In the genomic region with DNA sequence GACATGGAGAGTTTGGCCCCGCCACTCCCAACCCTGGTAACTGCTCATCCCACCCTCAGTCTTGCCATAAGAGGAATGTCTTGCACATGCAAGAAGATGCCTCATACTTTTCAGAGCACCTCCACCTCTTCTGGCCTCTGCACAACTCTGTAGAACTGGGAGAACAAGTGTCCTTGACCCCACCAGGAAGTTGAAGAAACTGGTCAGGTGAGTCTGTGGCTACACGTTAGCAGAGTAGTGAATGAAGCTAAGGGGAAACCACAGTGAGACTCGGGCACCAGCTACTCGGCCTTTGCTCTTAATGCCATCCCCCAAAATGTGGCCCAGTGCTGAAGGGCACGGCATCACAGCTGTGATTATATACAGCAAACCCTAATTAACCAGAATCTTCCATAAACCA, we compare ENCODE assay signal across 21 cellular contexts.
A peak's percentile ranks its signal among the peaks of the same experiment; 100 is the strongest.
DNase-seq lines count a peak whose midpoint lies in the region; ATAC-seq and TF ChIP-seq lines count a peak whose summit lies in the region.
"Had no signal": no experiment of that assay in that cellular context is flagged by ENCODE, and none has a peak within 500 bp of the region (broad histone marks: within the 10 kb centered on the region; RNA-seq: fewer than 3 reads in every experiment).

No MANE protein-coding gene starts in this region.

- H3K9me3 ChIP-seq in PC-9 (ENCODE audit: insufficient read depth, low read depth) (no peaks in the 10 kb centered on the region), stomach (no peaks in the 10 kb centered on the region)
- H3K9me3 ChIP-seq: ascending aorta, BLaER1, gastrocnemius medialis, left ventricle myocardium inferior, SJCRH30, testis had no signal

- POLR2A ChIA-PET in activated CD4-positive, alpha-beta T cell treated with anti-CD3 and anti-CD28 coated beads, Interleukin-2, amount 10 ng/mL, durations not matched to agents 7 days and 5 days (lab: Charles Lee) = no interaction called here
- POLR2A ChIA-PET in PC-9 (lab: Charles Lee; ENCODE audit: unreplicated experiment) = no interaction called here

- H3K27me3 ChIP-seq in PC-9 (ENCODE audit: insufficient read depth, low read depth) (no peaks in the 10 kb centered on the region), stomach (no peaks in the 10 kb centered on the region)
- H3K27me3 ChIP-seq: ascending aorta, BLaER1, gastrocnemius medialis, SJCRH30, testis had no signal

- H3K27ac ChIP-seq in PC-9 (no peak overlapping the region), stomach (peak overlapping the region in 1 of 5 donors; percentile 50)
- H3K27ac ChIP-seq: BLaER1, gastrocnemius medialis, left ventricle myocardium inferior, parathyroid adenoma, SJCRH30, testis had no signal

- H3F3A ChIP-seq in PC-9 (ENCODE audit: insufficient read depth, low read depth) = no peaks in the 10 kb centered on the region

- peaks cover 49% of the 10 kb centered on the region for H3K4me1 Mint-ChIP-seq in activated CD4-positive, alpha-beta T cell treated with anti-CD3 and anti-CD28 coated beads, Interleukin-2, amount 10 ng/mL, durations not matched to agents 7 days and 5 days
- H3K4me1 Mint-ChIP-seq in immature natural killer cell = peaks cover 36 to 68% of the 10 kb centered on the region in 2 donors
- H3K4me1 Mint-ChIP-seq in effector memory CD8-positive, alpha-beta T cell (ENCODE audit: low read depth in 2 of 2) = peaks cover 3 to 38% of the 10 kb centered on the region in 2 donors

- H3K9me3 Mint-ChIP-seq in activated CD4-positive, alpha-beta T cell treated with anti-CD3 and anti-CD28 coated beads, Interleukin-2, amount 10 ng/mL, durations not matched to agents 7 days and 5 days = peaks cover 2% of the 10 kb centered on the region
- H3K9me3 Mint-ChIP-seq in immature natural killer cell = no peaks in the 10 kb centered on the region
- no peaks in the 10 kb centered on the region for H3K9me3 Mint-ChIP-seq in effector memory CD8-positive, alpha-beta T cell
- H3K9me3 Mint-ChIP-seq: T-helper 2 cell treated with Interferon-gamma antibody and Interleukin-4, amounts not matched to agents 5 μg/mL and 100 μg/mL, for 36 hours had no signal

- H2AFZ ChIP-seq in PC-9 = no peak overlapping the region
- H2AFZ ChIP-seq: parathyroid adenoma had no signal

- no peaks in the 10 kb centered on the region for H3K27me3 Mint-ChIP-seq in activated CD4-positive, alpha-beta T cell treated with anti-CD3 and anti-CD28 coated beads, Interleukin-2, amount 10 ng/mL, durations not matched to agents 7 days and 5 days
- H3K27me3 Mint-ChIP-seq in immature natural killer cell (ENCODE audit: low read depth in 3 of 3) = peaks cover 0 to 2% (median 0%) of the 10 kb centered on the region in 3 donors
- no peaks in the 10 kb centered on the region for H3K27me3 Mint-ChIP-seq in effector memory CD8-positive, alpha-beta T cell

- H3K27ac Mint-ChIP-seq in activated CD4-positive, alpha-beta T cell treated with anti-CD3 and anti-CD28 coated beads, Interleukin-2, amount 10 ng/mL, durations not matched to agents 7 days and 5 days = peak overlapping the region; percentile 46
- peak overlapping the region in 5 of 6 donors; percentile 33 to 80 (median 59) for H3K27ac Mint-ChIP-seq in immature natural killer cell
- peak overlapping the region in 1 of 2 donors; percentile 8 for H3K27ac Mint-ChIP-seq in effector memory CD8-positive, alpha-beta T cell
- H3K27ac Mint-ChIP-seq: T-helper 2 cell treated with Interferon-gamma antibody and Interleukin-4, amounts not matched to agents 5 μg/mL and 100 μg/mL, for 36 hours had no signal

- no peak for ATAC-seq in effector memory CD8-positive, alpha-beta T cell (replicated peaks)
- ATAC-seq in left lobe of liver (no peak), HG02759 (IDR thresholded peaks at IDR 0.05; ENCODE audit: unreplicated experiment) (no peak)
- ATAC-seq: gastrocnemius medialis had no signal

- TF ChIP-seq EP300 in stomach (IDR thresholded peaks at IDR 0.05) = no peak

- CTCF ChIA-PET in activated CD4-positive, alpha-beta T cell treated with anti-CD3 and anti-CD28 coated beads, Interleukin-2, amount 10 ng/mL, durations not matched to agents 7 days and 5 days (lab: Charles Lee) = interaction anchor here (0.9 to 1.5 kb wide), 5 partner anchors 9 to 27 kb away, joined by 3 to 5 read pairs (median 3); no protein-coding TSS in a partner anchor
- CTCF ChIA-PET in PC-9 (lab: Charles Lee) = interaction anchor here (0.7 kb wide), 1 partner anchor 25 kb away, joined by 3 read pairs; no protein-coding TSS in a partner anchor

- TF ChIP-seq CTCF in PC-9 (conservative IDR thresholded peaks at IDR 0.05) (no peak), stomach (IDR thresholded peaks at IDR 0.05) (no peak)

- H3K4me3 Mint-ChIP-seq in activated CD4-positive, alpha-beta T cell treated with anti-CD3 and anti-CD28 coated beads, Interleukin-2, amount 10 ng/mL, durations not matched to agents 7 days and 5 days = no peak overlapping the region
- no peak overlapping the region for H3K4me3 Mint-ChIP-seq in immature natural killer cell
- H3K4me3 Mint-ChIP-seq in effector memory CD8-positive, alpha-beta T cell = no peak overlapping the region
- H3K4me3 Mint-ChIP-seq: T-helper 2 cell treated with Interferon-gamma antibody and Interleukin-4, amounts not matched to agents 5 μg/mL and 100 μg/mL, for 36 hours had no signal

- no peak for TF ChIP-seq POLR2A in stomach (IDR thresholded peaks at IDR 0.05)

- H3K4me3 ChIP-seq in PC-9 (no peak overlapping the region), stomach (no peak overlapping the region)
- H3K4me3 ChIP-seq: ascending aorta, BLaER1, gastrocnemius medialis, left ventricle myocardium inferior, SJCRH30, testis had no signal

- intact Hi-C loops in PC-9 (cut with micrococcal nuclease; ENCODE audit: unreplicated experiment) = no loop called here
- intact Hi-C loops in stomach (cut with DNase I; ENCODE audit: low total_unique reads) = no loop called here

- no peaks in the 10 kb centered on the region for H3K79me2 ChIP-seq in PC-9 (ENCODE audit: low read depth)
- H3K79me2 ChIP-seq: parathyroid adenoma had no signal

- no peaks in the 10 kb centered on the region for H4K20me1 ChIP-seq in PC-9 (ENCODE audit: insufficient read depth)

- H3K36me3 ChIP-seq in PC-9 (ENCODE audit: low read depth) (no peaks in the 10 kb centered on the region), stomach (peaks cover 0 to 10% (median 4%) of the 10 kb centered on the region in 4 donors)
- H3K36me3 ChIP-seq: ascending aorta, gastrocnemius medialis, left ventricle myocardium inferior, SJCRH30 had no signal

- no peak for DNase-seq in activated CD4-positive, alpha-beta T cell treated with anti-CD3 and anti-CD28 coated beads, Interleukin-2, amount 10 ng/mL, durations not matched to agents 7 days and 5 days
- DNase-seq in activated CD4-positive, alpha-beta T cell treated with anti-CD3 and anti-CD28 coated beads, Interleukin-2, amount 50 U/mL, for 4 hours = no peak
- peak; percentile 46 to 76 for DNase-seq in PC-9
- DNase-seq in immature natural killer cell = no peak
- peak; percentile 55 for DNase-seq in stomach
- DNase-seq in effector memory CD8-positive, alpha-beta T cell = no peak
- no peak for DNase-seq in left lobe of liver (ENCODE audit: low spot score)
- DNase-seq: activated CD4-positive, alpha-beta T cell treated with anti-CD3 and anti-CD28 coated beads for 1 hour; DND-41; gastrocnemius medialis; left ventricle myocardium inferior; NCI-H1930; SJCRH30; stimulated activated CD4-positive, alpha-beta T cell treated with anti-CD3 and anti-CD28 coated beads, Interleukin-4, amount 100 ng/mL, for 4 hours; stimulated activated CD8-positive, alpha-beta memory T cell treated with anti-CD3 and anti-CD28 coated beads, Interleukin-4, amount 100 ng/mL, for 48 hours; testis had no signal

- H3K36me3 Mint-ChIP-seq in activated CD4-positive, alpha-beta T cell treated with anti-CD3 and anti-CD28 coated beads, Interleukin-2, amount 10 ng/mL, durations not matched to agents 7 days and 5 days (ENCODE audit: low read depth) = peaks cover 73% of the 10 kb centered on the region
- H3K36me3 Mint-ChIP-seq in immature natural killer cell = peaks cover 0 to 16% (median 12%) of the 10 kb centered on the region in 3 donors
- peaks cover 4% of the 10 kb centered on the region for H3K36me3 Mint-ChIP-seq in effector memory CD8-positive, alpha-beta T cell (ENCODE audit: insufficient read depth)

- peak overlapping the region; percentile 46 for H3K4me2 ChIP-seq in PC-9
- H3K4me2 ChIP-seq: BLaER1 had no signal

- BruUV-seq in PC-9 (replicated peaks; lab: Mats Ljungman, UMichigan) = no TSS peak

- H3K9me2 ChIP-seq in PC-9 (ENCODE audit: insufficient read depth) = no peaks in the 10 kb centered on the region

- H3K4me1 ChIP-seq in PC-9 (replicated peaks; ENCODE audit: insufficient read depth) (peaks cover 14% of the 10 kb centered on the region), stomach (peaks cover 10 to 24% (median 14%) of the 10 kb centered on the region in 4 donors)
- H3K4me1 ChIP-seq: parathyroid adenoma, SJCRH30 had no signal

- WGBS in stomach, 5 donors = 42 to 68% (median 48%) methylated on average over 5 of the region's 5 CpGs

Comparison
In these comparisons a context has a peak if more than half of its experiments do, and no peak if none do; other contexts are left out.
1. DNase-seq: peak in PC-9 (2 of 2) and stomach (single experiment); none in activated CD4-positive, alpha-beta T cell treated with anti-CD3 and anti-CD28 coated beads, Interleukin-2, amount 10 ng/mL, durations not matched to agents 7 days and 5 days (single experiment), activated CD4-positive, alpha-beta T cell treated with anti-CD3 and anti-CD28 coated beads, Interleukin-2, amount 50 U/mL, for 4 hours (0 of 2), immature natural killer cell (0 of 3), effector memory CD8-positive, alpha-beta T cell (0 of 3) and left lobe of liver (single experiment).